ENCODE assay signal across 1 cellular context in genomic region chr1:204249736-204250427, GRCh38.
TF ChIP-seq lines count a peak whose summit lies in the region.

No MANE protein-coding gene starts in this region.

TF ChIP-seq in HEK293, 187 proteins besides CTCF, POLR2A, EP300 and RAD21 (continued from another document):
- no peak for TF ChIP-seq ZNF280C (tag by site-specific recombination; IDR thresholded peaks at IDR 0.05)
- TF ChIP-seq ZFHX2 (tag by site-specific recombination; conservative IDR thresholded peaks at IDR 0.05), result peak; percentile 87
- TF ChIP-seq ZNF843 (tag by site-specific recombination; IDR thresholded peaks at IDR 0.05), result no peak
TF ChIP-seq in HEK293: peak in this region for 2.
